ENCODE assay signal across 1 cellular context in genomic region chr1:45622267-45622890, GRCh38.
TF ChIP-seq lines count a peak whose summit lies in the region.

No MANE protein-coding gene starts in this region.

TF ChIP-seq in K562, 482 proteins besides CTCF, POLR2A, EP300 and RAD21 (continued from another document):
- no peak for TF ChIP-seq CHD7 (IDR thresholded peaks at IDR 0.05; ENCODE audit: low read depth, low read length)
- no peak for TF ChIP-seq THRAP3 (IDR thresholded peaks at IDR 0.05; ENCODE audit: borderline replicate concordance)
- no peak for TF ChIP-seq FOXA1 (IDR thresholded peaks at IDR 0.05; ENCODE audit: borderline replicate concordance)
- TF ChIP-seq ZNF785 (CRISPR knock-in tag; IDR thresholded peaks at IDR 0.05), result no peak
- TF ChIP-seq ADNP (tag; IDR thresholded peaks at IDR 0.05), result no peak
- TF ChIP-seq ATF1 (CRISPR knock-in tag; IDR thresholded peaks at IDR 0.05), result no peak
- TF ChIP-seq ATF1 (tag; IDR thresholded peaks at IDR 0.05), result no peak
- TF ChIP-seq HMG20A (CRISPR knock-in tag; conservative IDR thresholded peaks at IDR 0.05), result no peak
- TF ChIP-seq TCF15 (CRISPR knock-in tag; IDR thresholded peaks at IDR 0.05), result no peak
- TF ChIP-seq RCOR1 (IDR thresholded peaks at IDR 0.05; ENCODE audit: borderline replicate concordance in 1 of 2, low read depth in 2 of 2, low read length in 2 of 2), result no peak
- no peak for TF ChIP-seq GTF2E2 (tag; IDR thresholded peaks at IDR 0.05)
- TF ChIP-seq ZNF79 (CRISPR knock-in tag; IDR thresholded peaks at IDR 0.05; ENCODE audit: low read depth), result no peak
- no peak for TF ChIP-seq THRA (IDR thresholded peaks at IDR 0.05)
- TF ChIP-seq ZFP30 (CRISPR knock-in tag; IDR thresholded peaks at IDR 0.05; ENCODE audit: borderline replicate concordance), result no peak
- TF ChIP-seq CBX1 (IDR thresholded peaks at IDR 0.05; ENCODE audit: low read depth), result no peak
- TF ChIP-seq PHB2 (IDR thresholded peaks at IDR 0.05; ENCODE audit: low read depth), result no peak
- TF ChIP-seq ZNF436 (CRISPR knock-in tag; IDR thresholded peaks at IDR 0.05), result no peak
- TF ChIP-seq XRCC3 (IDR thresholded peaks at IDR 0.05), result no peak
- TF ChIP-seq ZNF175 (CRISPR knock-in tag; IDR thresholded peaks at IDR 0.05; ENCODE audit: low read depth), result no peak
- no peak for TF ChIP-seq BCLAF1 (IDR thresholded peaks at IDR 0.05; ENCODE audit: borderline replicate concordance in 1 of 2, control insufficient read depth in 1 of 2, low read depth in 2 of 2, low read length in 1 of 2)
- TF ChIP-seq RBM39 (optimal IDR thresholded peaks at IDR 0.05; ENCODE audit: low read depth, low read length), result no peak
- no peak for TF ChIP-seq POLR2AphosphoS5 (IDR thresholded peaks at IDR 0.05; ENCODE audit: control insufficient read depth, insufficient read depth, low read depth, low read length)
- TF ChIP-seq MEF2A (IDR thresholded peaks at IDR 0.05; ENCODE audit: control insufficient read depth, low read depth, low read length), result no peak
- TF ChIP-seq DIDO1 (tag; IDR thresholded peaks at IDR 0.05; ENCODE audit: low read depth), result no peak
- TF ChIP-seq CHAMP1 (IDR thresholded peaks at IDR 0.05), result no peak
- TF ChIP-seq ZBTB5 (IDR thresholded peaks at IDR 0.05), result no peak
- TF ChIP-seq FOXP4 (CRISPR knock-in tag; IDR thresholded peaks at IDR 0.05; ENCODE audit: borderline replicate concordance), result no peak
- no peak for TF ChIP-seq KLF6 (CRISPR knock-in tag; IDR thresholded peaks at IDR 0.05; ENCODE audit: borderline replicate concordance)
